In the genomic region with DNA sequence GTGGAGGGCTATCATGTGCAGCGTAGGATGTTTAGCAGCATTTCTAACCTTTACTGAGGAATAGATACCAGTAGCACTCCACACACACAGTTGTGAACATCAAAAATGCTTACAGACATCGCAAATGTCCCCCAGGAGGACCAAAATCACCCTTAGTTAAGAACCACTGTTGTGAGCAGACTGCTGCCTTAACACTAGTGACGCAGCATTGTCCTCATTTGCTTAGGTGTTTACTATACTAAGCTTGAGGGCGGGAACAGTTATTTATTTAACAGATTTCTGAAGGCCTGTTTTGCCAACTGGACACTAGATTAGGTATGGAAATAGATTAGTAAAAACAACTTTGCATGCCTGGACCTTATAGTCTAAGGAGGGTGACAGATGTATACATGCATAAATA, we compare ENCODE assay signal across 15 cellular contexts. TPM values are rescaled to one million over a fixed set of nuclear protein-coding genes. Genes with fewer than 3 reads are reported as not detected.
DNase-seq lines count a peak whose midpoint lies in the region; ATAC-seq, FAIRE-seq and TF ChIP-seq lines count a peak whose summit lies in the region.
"Had no signal": no experiment of that assay in that cellular context is flagged by ENCODE, and none has a peak within 500 bp of the region (broad histone marks: within the 10 kb centered on the region; RNA-seq: fewer than 3 reads in every experiment).

No MANE protein-coding gene starts in this region.

- H3K9ac ChIP-seq in keratinocyte (ENCODE audit: control insufficient read depth, extremely low read depth, insufficient read depth, low read length) = no peak overlapping the region

- ATAC-seq in body of pancreas = no peak

- peak in 1 of 3 donors; percentile 13 for TF ChIP-seq POLR2A in body of pancreas (IDR thresholded peaks at IDR 0.05)
- no peak for TF ChIP-seq POLR2A in sigmoid colon (IDR thresholded peaks at IDR 0.05)

- H3K4me2 ChIP-seq in keratinocyte (ENCODE audit: control insufficient read depth, extremely low read depth, insufficient read depth, low read depth, low read length) = peak overlapping the region; percentile 91

- no peak for FAIRE-seq in keratinocyte (lab: Jason Lieb, UNC)
- FAIRE-seq: TTC549 had no signal

- dilution Hi-C loops in keratinocyte (cut with MboI; ENCODE audit: extremely low pct_ligation_motif_present, low sequenced_read_pairs) = no loop called here

- TF ChIP-seq EP300 in sigmoid colon (IDR thresholded peaks at IDR 0.05) = no peak

- H3K79me2 ChIP-seq in keratinocyte (ENCODE audit: control insufficient read depth, insufficient read depth, low read length) = peaks cover 53% of the 10 kb centered on the region

- H4K20me1 ChIP-seq in keratinocyte (ENCODE audit: control insufficient read depth, extremely low read depth, insufficient read depth, low read length) = no peaks in the 10 kb centered on the region

- H3K27ac ChIP-seq in body of pancreas = peak overlapping the region; percentile 28 to 89 (median 42)
- no peak overlapping the region for H3K27ac ChIP-seq in keratinocyte (ENCODE audit: control insufficient read depth, insufficient read depth, low read length)
- H3K27ac ChIP-seq in sigmoid colon = peak overlapping the region; percentile 94 to 97 (median 96)
- H3K27ac ChIP-seq: 22Rv1, epithelial cell of prostate, SJSA1 had no signal

- H3K36me3 ChIP-seq in body of pancreas (replicated peaks in 1 of 2; ENCODE audit: insufficient read depth in 1 of 2, low read depth in 2 of 2) = no peaks in the 10 kb centered on the region
- no peaks in the 10 kb centered on the region for H3K36me3 ChIP-seq in keratinocyte (ENCODE audit: control insufficient read depth in 2 of 2, extremely low read depth in 1 of 2, insufficient read depth in 2 of 2, low read length in 2 of 2)
- H3K36me3 ChIP-seq in sigmoid colon = no peaks in the 10 kb centered on the region
- H3K36me3 ChIP-seq: SJSA1 had no signal

- no peak for TF ChIP-seq CTCF in body of pancreas (IDR thresholded peaks at IDR 0.05)
- no peak for TF ChIP-seq CTCF in keratinocyte (optimal IDR thresholded peaks at IDR 0.05 in 1 of 3, IDR thresholded peaks at IDR 0.05 in 1 of 3, conservative IDR thresholded peaks at IDR 0.05 in 1 of 3; ENCODE audit: extremely low read depth in 1 of 3, insufficient read depth in 2 of 3, low read length in 3 of 3)
- TF ChIP-seq CTCF in sigmoid colon (IDR thresholded peaks at IDR 0.05) = no peak

- no peaks in the 10 kb centered on the region for H3K9me3 ChIP-seq in body of pancreas
- H3K9me3 ChIP-seq in keratinocyte (ENCODE audit: control insufficient read depth, low read depth, low read length) = no peaks in the 10 kb centered on the region
- no peaks in the 10 kb centered on the region for H3K9me3 ChIP-seq in sigmoid colon
- H3K9me3 ChIP-seq: SJSA1, testis had no signal

- no peak overlapping the region for H2AFZ ChIP-seq in keratinocyte (ENCODE audit: control insufficient read depth, low read length)

- intact Hi-C loops in body of pancreas (cut with DNase I) (no loop called here), sigmoid colon (cut with DNase I) (loop anchor here (5.0 kb wide), 4 partner anchors 41 to 284 kb away; a partner anchor contains a TSS)

- no peaks in the 10 kb centered on the region for H3K27me3 ChIP-seq in body of pancreas
- no peaks in the 10 kb centered on the region for H3K27me3 ChIP-seq in keratinocyte (ENCODE audit: control insufficient read depth, extremely low read depth, insufficient read depth, low read length)
- no peaks in the 10 kb centered on the region for H3K27me3 ChIP-seq in sigmoid colon
- H3K27me3 ChIP-seq: SJSA1, testis had no signal

- no peak overlapping the region for H3K4me3 ChIP-seq in body of pancreas
- H3K4me3 ChIP-seq in keratinocyte (ENCODE audit: control insufficient read depth in 2 of 3, extremely low read depth in 1 of 3, insufficient read depth in 2 of 3, low read depth in 1 of 3, low read length in 3 of 3) = no peak overlapping the region
- peak overlapping the region; percentile 68 to 81 (median 76) for H3K4me3 ChIP-seq in sigmoid colon
- H3K4me3 ChIP-seq: SJSA1, testis had no signal

- no peaks in the 10 kb centered on the region for H3K9me1 ChIP-seq in keratinocyte (ENCODE audit: control insufficient read depth, extremely low read depth, insufficient read depth, low read length)

- 29 to 35% methylated on average over 4 of the region's 4 CpGs for WGBS in body of pancreas, 2 donors
- 46 to 78% methylated on average over 4 of the region's 4 CpGs for WGBS in sigmoid colon, 2 donors

- H3K4me1 ChIP-seq in body of pancreas (peaks cover 31% of the 10 kb centered on the region), keratinocyte (ENCODE audit: control insufficient read depth, extremely low read depth, insufficient read depth, low read length) (peaks cover 39% of the 10 kb centered on the region), sigmoid colon (peaks cover 0 to 61% (median 57%) of the 10 kb centered on the region in 4 donors)

- peak; percentile 35 for DNase-seq in DMS 273 (lab: John Stamatoyannopoulos, UW; ENCODE audit: unreplicated experiment)
- no peak for DNase-seq in DMS 273 treated with DMSO at 0.1 percent for 48 hours (lab: John Stamatoyannopoulos, UW)
- DNase-seq in body of pancreas = peak in 2 of 4 donors; percentile 12 to 19
- DNase-seq in keratinocyte (ENCODE audit: low read depth, low spot score) = no peak
- no peak for DNase-seq in sigmoid colon
- DNase-seq in SW480 (ENCODE audit: low spot score) = no peak
- DNase-seq in activated CD4-positive, CD25-positive, alpha-beta regulatory T cell treated with anti-CD3 and anti-CD28 coated beads, Interleukin-2, amount 50 U/mL, for 72 hours = no peak
- DNase-seq in NCI-H526 treated with DMSO at 0.1 percent for 48 hours (lab: John Stamatoyannopoulos, UW) = no peak
- DNase-seq: activated CD8-positive, alpha-beta memory T cell treated with anti-CD3 and anti-CD28 coated beads for 24 hours; NCI-H2081; testis had no signal

RNA-seq across cellular contexts. Expression of a gene that starts 2.3 kb away (rescaled TPM):
- total RNA-seq in body of pancreas (10 to 100 TPM; 11.2 to 22.4 TPM), sigmoid colon (10 to 100 TPM; 32.9 to 49.0 (median 36.8) TPM)
- polyA plus RNA-seq in keratinocyte (10.3 to 11.8 TPM (median 11.1 TPM) in 3 replicates), sigmoid colon (1 to 10 TPM; 4.0 to 8.1 (median 6.6) TPM)
- 8.8 TPM for polyA plus RNA-seq in keratinocyte (2011; ENCODE audit: low read depth)
- polyA plus RNA-seq in keratinocyte (2011; cell fraction: cytosol; rRNA removed) = 5.2 and 9.6 TPM in 2 replicates
- polyA plus RNA-seq in keratinocyte (2011; cell fraction: nucleus; rRNA removed) = 10.3 and 10.9 TPM in 2 replicates
- polyA plus RNA-seq in keratinocyte (2012; ENCODE audit: low replicate concordance) = 6.7 and 10.7 TPM in 2 replicates
- polyA minus RNA-seq in keratinocyte = 17.9 to 30.8 TPM (median 22.1 TPM) in 3 replicates
- 9.0 TPM for polyA minus RNA-seq in keratinocyte (2011; cell fraction: cytosol; rRNA and poly(A)+ RNA removed)
- 14.4 and 29.9 TPM in 2 replicates for polyA minus RNA-seq in keratinocyte (2011; cell fraction: nucleus; rRNA and poly(A)+ RNA removed)

Comparison
In these comparisons a context has a peak if more than half of its experiments do, and no peak if none do; other contexts are left out.
1. H3K4me3 ChIP-seq: peak in sigmoid colon (4 of 4); none in body of pancreas (0 of 2) and keratinocyte (0 of 3).